9 cellular contexts compared by ENCODE assay signal in the genomic region with DNA sequence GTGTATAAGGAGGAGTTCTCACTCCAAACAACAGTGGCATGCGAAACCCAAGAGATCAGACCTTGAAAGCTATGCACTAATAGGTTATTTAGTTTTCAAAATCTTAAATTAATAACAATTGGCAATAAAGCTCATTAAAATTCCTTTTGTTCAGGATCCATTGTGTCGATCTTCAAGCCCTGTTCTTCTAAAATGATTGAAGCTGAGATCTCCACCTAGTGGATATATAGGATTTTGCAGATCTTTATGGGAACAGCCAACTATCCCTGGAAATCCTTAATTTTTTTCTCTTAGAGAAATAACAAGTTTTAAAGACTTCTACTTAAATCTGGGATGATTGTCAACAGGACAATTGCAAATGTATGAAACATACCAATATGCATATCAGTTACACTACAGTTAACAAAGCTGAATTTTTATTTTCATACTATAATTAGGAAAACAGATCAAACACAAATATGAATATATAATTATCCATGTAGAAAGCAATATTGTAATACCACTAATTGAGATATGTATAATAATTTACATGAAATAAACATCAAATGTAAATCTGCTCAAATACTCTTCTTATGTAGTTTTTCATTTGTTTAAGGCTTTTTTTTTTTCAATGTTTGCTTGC. TPM values are rescaled to one million over a fixed set of nuclear protein-coding genes. Genes with fewer than 3 reads are reported as not detected.
DNase-seq lines count a peak whose midpoint lies in the region; ATAC-seq and TF ChIP-seq lines count a peak whose summit lies in the region.
"Had no signal": no experiment of that assay in that cellular context is flagged by ENCODE, and none has a peak within 500 bp of the region (broad histone marks: within the 10 kb centered on the region; RNA-seq: fewer than 3 reads in every experiment).

No MANE protein-coding gene starts in this region.

- no peak overlapping the region for H3K27ac Mint-ChIP-seq in osteocyte (ENCODE audit: unreplicated experiment)
- H3K27ac Mint-ChIP-seq: T-helper 1 cell treated with Interleukin-12 subunit alpha and Interleukin-12 subunit beta and Interleukin-4 antibody, amounts not matched to agents 30 μg/mL and 1 μg/mL, for 36 hours had no signal

- H3K4me3 ChIP-seq in Panc1 (ENCODE audit: low read depth in 2 of 2, low read length in 2 of 2) = no peak overlapping the region

- no peak for TF ChIP-seq POLR2A in erythroblast (IDR thresholded peaks at IDR 0.05; ENCODE audit: low read length)

- intact Hi-C loops in Panc1 (cut with micrococcal nuclease; ENCODE audit: unreplicated experiment) = no loop called here
- intact Hi-C loops in posterior vena cava (cut with DNase I) = loop anchor here in 1 of 2 donors (10.0 kb wide), 1 partner anchor 274 kb away; the partner anchor contains the start of genes FPGT and LRRIQ3

- no peaks in the 10 kb centered on the region for H3K9me3 ChIP-seq in Panc1 (ENCODE audit: control insufficient read depth, insufficient read depth, low read depth, low read length)

- peaks cover 20% of the 10 kb centered on the region for H3K27me3 Mint-ChIP-seq in osteocyte (ENCODE audit: unreplicated experiment)

- no peak overlapping the region for H3K27ac ChIP-seq in Panc1 (ENCODE audit: low read length)

- no peak for ATAC-seq in Panc1
- ATAC-seq in HG02981 (IDR thresholded peaks at IDR 0.05; ENCODE audit: unreplicated experiment) = no peak

- peak; percentile 18 for DNase-seq in GM10248 (ENCODE audit: extremely low spot score)
- peak; percentile 37 for DNase-seq in HuH-7.5 (ENCODE audit: low spot score)
- peak; percentile 18 for DNase-seq in Panc1 (ENCODE audit: low read depth, low spot score)
- peak; percentile 8 to 26 for DNase-seq in erythroblast (lab: John Stamatoyannopoulos, UW)
- DNase-seq in osteocyte (ENCODE audit: extremely low spot score, unreplicated experiment) = no peak
- no peak for DNase-seq in posterior vena cava (ENCODE audit: low spot score)
- DNase-seq in NK-92 (lab: John Stamatoyannopoulos, UW; ENCODE audit: unreplicated experiment) = no peak

- H3K4me3 Mint-ChIP-seq in osteocyte (ENCODE audit: unreplicated experiment) = no peak overlapping the region
- H3K4me3 Mint-ChIP-seq: T-helper 1 cell treated with Interleukin-12 subunit alpha and Interleukin-12 subunit beta and Interleukin-4 antibody, amounts not matched to agents 30 μg/mL and 1 μg/mL, for 36 hours had no signal

- no peaks in the 10 kb centered on the region for H3K9me3 Mint-ChIP-seq in osteocyte (ENCODE audit: unreplicated experiment)
- H3K9me3 Mint-ChIP-seq: T-helper 1 cell treated with Interleukin-12 subunit alpha and Interleukin-12 subunit beta and Interleukin-4 antibody, amounts not matched to agents 30 μg/mL and 1 μg/mL, for 36 hours had no signal

- TF ChIP-seq CTCF in GM10248 (IDR thresholded peaks at IDR 0.05; ENCODE audit: control extremely low read depth, extremely low read depth, low read depth, missing control alignments) (peak; percentile 53), Panc1 (IDR thresholded peaks at IDR 0.05) (peak; percentile 67; the same call in 1 of the 2 replicates), osteocyte (IDR thresholded peaks at IDR 0.05) (peak; percentile 71)

- H3K36me3 ChIP-seq in Panc1 (ENCODE audit: control insufficient read depth, insufficient read depth, low read length) = no peaks in the 10 kb centered on the region

- no peaks in the 10 kb centered on the region for H3K36me3 Mint-ChIP-seq in osteocyte (ENCODE audit: unreplicated experiment)

- H3K27me3 ChIP-seq in Panc1 (ENCODE audit: control insufficient read depth, insufficient read depth, low read length) = no peaks in the 10 kb centered on the region; the same call in 1 of the 2 replicates

- no peaks in the 10 kb centered on the region for H3K4me1 Mint-ChIP-seq in osteocyte (ENCODE audit: unreplicated experiment)

- no TSS peak for BruUV-seq in Panc1 (replicated peaks; lab: Mats Ljungman, UMichigan)

- POLR2A ChIA-PET in GM10248 (lab: Yijun Ruan, JAX) = no interaction called here
- POLR2A ChIA-PET in Panc1 (lab: Charles Lee) = no interaction called here

- no peaks in the 10 kb centered on the region for H3K4me1 ChIP-seq in Panc1 (ENCODE audit: control insufficient read depth, insufficient read depth, low read length)

- in situ Hi-C loops in Panc1 (cut with HindIII; ENCODE audit: low pct_unique_long_range_greater_than_20kb, low sequenced_read_pairs) = no loop called here

- CTCF ChIA-PET in GM10248 (lab: Yijun Ruan, JAX) = interaction anchor here (0.9 to 3.8 kb wide), 12 partner anchors 9 to 317 kb away, joined by 3 to 17 read pairs (median 4); no protein-coding TSS in a partner anchor
- CTCF ChIA-PET in Panc1 (lab: Charles Lee) = interaction anchor here (0.6 kb wide), 1 partner anchor 220 kb away, joined by 3 read pairs; no protein-coding TSS in a partner anchor

RNA-seq across cellular contexts. Expression of gene LRRC53, which starts 43.3 kb away (rescaled TPM):
- total RNA-seq in Panc1 (2021; ENCODE audit: unreplicated experiment) (not detected), osteocyte (not detected in 2 replicates), posterior vena cava (not detected)
- not detected for polyA plus RNA-seq in Panc1 (2012; ENCODE audit: insufficient read length)

Comparison
In these comparisons a context has a peak if more than half of its experiments do, and no peak if none do; other contexts are left out.
1. DNase-seq: peak in GM10248 (single experiment), HuH-7.5 (single experiment), Panc1 (single experiment) and erythroblast (2 of 2); none in osteocyte (single experiment), posterior vena cava (single experiment) and NK-92 (single experiment).
2. Peak in every context shown above with its lines, with median percentiles within 50 percentile points of each other: CTCF ChIP-seq.